Comparison of ENCODE assay signal across 1 cellular context in the genomic region with DNA sequence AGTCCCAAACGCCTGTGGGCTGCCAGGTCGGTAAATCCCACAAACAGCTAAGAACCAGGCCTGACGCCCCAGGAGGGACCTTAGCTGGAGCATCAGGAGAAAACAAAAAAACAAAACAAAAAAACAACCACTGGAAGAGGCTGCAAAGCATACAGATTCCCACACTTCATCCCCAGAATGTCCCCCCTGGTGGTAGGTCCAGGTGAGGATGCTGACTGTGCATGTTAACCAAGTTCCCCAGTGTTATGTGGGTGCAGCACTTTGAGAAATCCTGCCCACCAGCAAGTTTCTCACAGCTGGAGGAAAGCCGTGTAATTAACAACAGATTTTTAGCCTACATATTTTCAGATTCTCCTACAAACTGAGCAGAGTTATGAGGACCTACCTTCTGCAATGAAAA.
A peak's percentile ranks its signal among the peaks of the same experiment; 100 is the strongest.
TF ChIP-seq lines count a peak whose summit lies in the region.

No MANE protein-coding gene starts in this region.

TF ChIP-seq in K562, 482 proteins besides CTCF, POLR2A, EP300 and RAD21 (continued from another document):
- TF ChIP-seq, protein P1, sequence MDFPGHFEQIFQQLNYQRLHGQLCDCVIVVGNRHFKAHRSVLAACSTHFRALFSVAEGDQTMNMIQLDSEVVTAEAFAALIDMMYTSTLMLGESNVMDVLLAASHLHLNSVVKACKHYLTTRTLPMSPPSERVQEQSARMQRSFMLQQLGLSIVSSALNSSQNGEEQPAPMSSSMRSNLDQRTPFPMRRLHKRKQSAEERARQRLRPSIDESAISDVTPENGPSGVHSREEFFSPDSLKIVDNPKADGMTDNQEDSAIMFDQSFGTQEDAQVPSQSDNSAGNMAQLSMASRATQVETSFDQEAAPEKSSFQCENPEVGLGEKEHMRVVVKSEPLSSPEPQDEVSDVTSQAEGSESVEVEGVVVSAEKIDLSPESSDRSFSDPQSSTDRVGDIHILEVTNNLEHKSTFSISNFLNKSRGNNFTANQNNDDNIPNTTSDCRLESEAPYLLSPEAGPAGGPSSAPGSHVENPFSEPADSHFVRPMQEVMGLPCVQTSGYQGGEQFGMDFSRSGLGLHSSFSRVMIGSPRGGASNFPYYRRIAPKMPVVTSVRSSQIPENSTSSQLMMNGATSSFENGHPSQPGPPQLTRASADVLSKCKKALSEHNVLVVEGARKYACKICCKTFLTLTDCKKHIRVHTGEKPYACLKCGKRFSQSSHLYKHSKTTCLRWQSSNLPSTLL (IDR thresholded peaks at IDR 0.05) = no peak
- TF ChIP-seq ADNP (tag; IDR thresholded peaks at IDR 0.05) (no peak), DNMT1 (IDR thresholded peaks at IDR 0.05) (no peak), DIDO1 (tag; IDR thresholded peaks at IDR 0.05; ENCODE audit: low read depth) (no peak), TAF7 (tag; IDR thresholded peaks at IDR 0.05) (no peak), PML (IDR thresholded peaks at IDR 0.05; ENCODE audit: low read length) (no peak), SMAD1 (IDR thresholded peaks at IDR 0.05; ENCODE audit: low read depth, low read length, partially characterized antibody) (no peak), NFE2 (IDR thresholded peaks at IDR 0.05; ENCODE audit: low read depth) (peak; percentile 59), SMC3 (conservative IDR thresholded peaks at IDR 0.05; ENCODE audit: insufficient read depth, low read depth, low read length) (0 out of 2 replicates have a peak, but pooled peaks have one; percentile 31), ZNF699 (CRISPR knock-in tag; IDR thresholded peaks at IDR 0.05; ENCODE audit: insufficient replicate concordance) (no peak), PYGO2 (tag; IDR thresholded peaks at IDR 0.05) (no peak), ZNF766 (CRISPR knock-in tag; conservative IDR thresholded peaks at IDR 0.05) (no peak), ZNF175 (CRISPR knock-in tag; IDR thresholded peaks at IDR 0.05; ENCODE audit: low read depth) (no peak), ZNF444 (CRISPR knock-in tag; IDR thresholded peaks at IDR 0.05) (no peak), PCBP1 (IDR thresholded peaks at IDR 0.05; ENCODE audit: low read depth, low read length, poor library complexity, severe bottlenecking) (no peak), FOXJ3 (CRISPR knock-in tag; IDR thresholded peaks at IDR 0.05) (no peak), MAFF (IDR thresholded peaks at IDR 0.05; ENCODE audit: low read length) (peak; percentile 35; the same call in 1 of the 2 replicates), SUPT5H (IDR thresholded peaks at IDR 0.05) (no peak), RBM34 (IDR thresholded peaks at IDR 0.05; ENCODE audit: borderline replicate concordance, insufficient read depth, low read length) (no peak), TGIF2 (CRISPR knock-in tag; IDR thresholded peaks at IDR 0.05) (no peak)
- TF ChIP-seq, protein P2, sequence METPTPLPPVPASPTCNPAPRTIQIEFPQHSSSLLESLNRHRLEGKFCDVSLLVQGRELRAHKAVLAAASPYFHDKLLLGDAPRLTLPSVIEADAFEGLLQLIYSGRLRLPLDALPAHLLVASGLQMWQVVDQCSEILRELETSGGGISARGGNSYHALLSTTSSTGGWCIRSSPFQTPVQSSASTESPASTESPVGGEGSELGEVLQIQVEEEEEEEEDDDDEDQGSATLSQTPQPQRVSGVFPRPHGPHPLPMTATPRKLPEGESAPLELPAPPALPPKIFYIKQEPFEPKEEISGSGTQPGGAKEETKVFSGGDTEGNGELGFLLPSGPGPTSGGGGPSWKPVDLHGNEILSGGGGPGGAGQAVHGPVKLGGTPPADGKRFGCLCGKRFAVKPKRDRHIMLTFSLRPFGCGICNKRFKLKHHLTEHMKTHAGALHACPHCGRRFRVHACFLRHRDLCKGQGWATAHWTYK (CRISPR knock-in tag; IDR thresholded peaks at IDR 0.05) = no peak
- TF ChIP-seq, protein P3, sequence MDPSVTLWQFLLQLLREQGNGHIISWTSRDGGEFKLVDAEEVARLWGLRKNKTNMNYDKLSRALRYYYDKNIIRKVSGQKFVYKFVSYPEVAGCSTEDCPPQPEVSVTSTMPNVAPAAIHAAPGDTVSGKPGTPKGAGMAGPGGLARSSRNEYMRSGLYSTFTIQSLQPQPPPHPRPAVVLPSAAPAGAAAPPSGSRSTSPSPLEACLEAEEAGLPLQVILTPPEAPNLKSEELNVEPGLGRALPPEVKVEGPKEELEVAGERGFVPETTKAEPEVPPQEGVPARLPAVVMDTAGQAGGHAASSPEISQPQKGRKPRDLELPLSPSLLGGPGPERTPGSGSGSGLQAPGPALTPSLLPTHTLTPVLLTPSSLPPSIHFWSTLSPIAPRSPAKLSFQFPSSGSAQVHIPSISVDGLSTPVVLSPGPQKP (CRISPR knock-in tag; IDR thresholded peaks at IDR 0.05) = no peak
- TF ChIP-seq, protein P4, sequence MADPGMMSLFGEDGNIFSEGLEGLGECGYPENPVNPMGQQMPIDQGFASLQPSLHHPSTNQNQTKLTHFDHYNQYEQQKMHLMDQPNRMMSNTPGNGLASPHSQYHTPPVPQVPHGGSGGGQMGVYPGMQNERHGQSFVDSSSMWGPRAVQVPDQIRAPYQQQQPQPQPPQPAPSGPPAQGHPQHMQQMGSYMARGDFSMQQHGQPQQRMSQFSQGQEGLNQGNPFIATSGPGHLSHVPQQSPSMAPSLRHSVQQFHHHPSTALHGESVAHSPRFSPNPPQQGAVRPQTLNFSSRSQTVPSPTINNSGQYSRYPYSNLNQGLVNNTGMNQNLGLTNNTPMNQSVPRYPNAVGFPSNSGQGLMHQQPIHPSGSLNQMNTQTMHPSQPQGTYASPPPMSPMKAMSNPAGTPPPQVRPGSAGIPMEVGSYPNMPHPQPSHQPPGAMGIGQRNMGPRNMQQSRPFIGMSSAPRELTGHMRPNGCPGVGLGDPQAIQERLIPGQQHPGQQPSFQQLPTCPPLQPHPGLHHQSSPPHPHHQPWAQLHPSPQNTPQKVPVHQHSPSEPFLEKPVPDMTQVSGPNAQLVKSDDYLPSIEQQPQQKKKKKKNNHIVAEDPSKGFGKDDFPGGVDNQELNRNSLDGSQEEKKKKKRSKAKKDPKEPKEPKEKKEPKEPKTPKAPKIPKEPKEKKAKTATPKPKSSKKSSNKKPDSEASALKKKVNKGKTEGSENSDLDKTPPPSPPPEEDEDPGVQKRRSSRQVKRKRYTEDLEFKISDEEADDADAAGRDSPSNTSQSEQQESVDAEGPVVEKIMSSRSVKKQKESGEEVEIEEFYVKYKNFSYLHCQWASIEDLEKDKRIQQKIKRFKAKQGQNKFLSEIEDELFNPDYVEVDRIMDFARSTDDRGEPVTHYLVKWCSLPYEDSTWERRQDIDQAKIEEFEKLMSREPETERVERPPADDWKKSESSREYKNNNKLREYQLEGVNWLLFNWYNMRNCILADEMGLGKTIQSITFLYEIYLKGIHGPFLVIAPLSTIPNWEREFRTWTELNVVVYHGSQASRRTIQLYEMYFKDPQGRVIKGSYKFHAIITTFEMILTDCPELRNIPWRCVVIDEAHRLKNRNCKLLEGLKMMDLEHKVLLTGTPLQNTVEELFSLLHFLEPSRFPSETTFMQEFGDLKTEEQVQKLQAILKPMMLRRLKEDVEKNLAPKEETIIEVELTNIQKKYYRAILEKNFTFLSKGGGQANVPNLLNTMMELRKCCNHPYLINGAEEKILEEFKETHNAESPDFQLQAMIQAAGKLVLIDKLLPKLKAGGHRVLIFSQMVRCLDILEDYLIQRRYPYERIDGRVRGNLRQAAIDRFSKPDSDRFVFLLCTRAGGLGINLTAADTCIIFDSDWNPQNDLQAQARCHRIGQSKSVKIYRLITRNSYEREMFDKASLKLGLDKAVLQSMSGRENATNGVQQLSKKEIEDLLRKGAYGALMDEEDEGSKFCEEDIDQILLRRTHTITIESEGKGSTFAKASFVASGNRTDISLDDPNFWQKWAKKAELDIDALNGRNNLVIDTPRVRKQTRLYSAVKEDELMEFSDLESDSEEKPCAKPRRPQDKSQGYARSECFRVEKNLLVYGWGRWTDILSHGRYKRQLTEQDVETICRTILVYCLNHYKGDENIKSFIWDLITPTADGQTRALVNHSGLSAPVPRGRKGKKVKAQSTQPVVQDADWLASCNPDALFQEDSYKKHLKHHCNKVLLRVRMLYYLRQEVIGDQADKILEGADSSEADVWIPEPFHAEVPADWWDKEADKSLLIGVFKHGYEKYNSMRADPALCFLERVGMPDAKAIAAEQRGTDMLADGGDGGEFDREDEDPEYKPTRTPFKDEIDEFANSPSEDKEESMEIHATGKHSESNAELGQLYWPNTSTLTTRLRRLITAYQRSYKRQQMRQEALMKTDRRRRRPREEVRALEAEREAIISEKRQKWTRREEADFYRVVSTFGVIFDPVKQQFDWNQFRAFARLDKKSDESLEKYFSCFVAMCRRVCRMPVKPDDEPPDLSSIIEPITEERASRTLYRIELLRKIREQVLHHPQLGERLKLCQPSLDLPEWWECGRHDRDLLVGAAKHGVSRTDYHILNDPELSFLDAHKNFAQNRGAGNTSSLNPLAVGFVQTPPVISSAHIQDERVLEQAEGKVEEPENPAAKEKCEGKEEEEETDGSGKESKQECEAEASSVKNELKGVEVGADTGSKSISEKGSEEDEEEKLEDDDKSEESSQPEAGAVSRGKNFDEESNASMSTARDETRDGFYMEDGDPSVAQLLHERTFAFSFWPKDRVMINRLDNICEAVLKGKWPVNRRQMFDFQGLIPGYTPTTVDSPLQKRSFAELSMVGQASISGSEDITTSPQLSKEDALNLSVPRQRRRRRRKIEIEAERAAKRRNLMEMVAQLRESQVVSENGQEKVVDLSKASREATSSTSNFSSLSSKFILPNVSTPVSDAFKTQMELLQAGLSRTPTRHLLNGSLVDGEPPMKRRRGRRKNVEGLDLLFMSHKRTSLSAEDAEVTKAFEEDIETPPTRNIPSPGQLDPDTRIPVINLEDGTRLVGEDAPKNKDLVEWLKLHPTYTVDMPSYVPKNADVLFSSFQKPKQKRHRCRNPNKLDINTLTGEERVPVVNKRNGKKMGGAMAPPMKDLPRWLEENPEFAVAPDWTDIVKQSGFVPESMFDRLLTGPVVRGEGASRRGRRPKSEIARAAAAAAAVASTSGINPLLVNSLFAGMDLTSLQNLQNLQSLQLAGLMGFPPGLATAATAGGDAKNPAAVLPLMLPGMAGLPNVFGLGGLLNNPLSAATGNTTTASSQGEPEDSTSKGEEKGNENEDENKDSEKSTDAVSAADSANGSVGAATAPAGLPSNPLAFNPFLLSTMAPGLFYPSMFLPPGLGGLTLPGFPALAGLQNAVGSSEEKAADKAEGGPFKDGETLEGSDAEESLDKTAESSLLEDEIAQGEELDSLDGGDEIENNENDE (IDR thresholded peaks at IDR 0.05; ENCODE audit: low read depth, low read length) = no peak
- TF ChIP-seq, protein P5, sequence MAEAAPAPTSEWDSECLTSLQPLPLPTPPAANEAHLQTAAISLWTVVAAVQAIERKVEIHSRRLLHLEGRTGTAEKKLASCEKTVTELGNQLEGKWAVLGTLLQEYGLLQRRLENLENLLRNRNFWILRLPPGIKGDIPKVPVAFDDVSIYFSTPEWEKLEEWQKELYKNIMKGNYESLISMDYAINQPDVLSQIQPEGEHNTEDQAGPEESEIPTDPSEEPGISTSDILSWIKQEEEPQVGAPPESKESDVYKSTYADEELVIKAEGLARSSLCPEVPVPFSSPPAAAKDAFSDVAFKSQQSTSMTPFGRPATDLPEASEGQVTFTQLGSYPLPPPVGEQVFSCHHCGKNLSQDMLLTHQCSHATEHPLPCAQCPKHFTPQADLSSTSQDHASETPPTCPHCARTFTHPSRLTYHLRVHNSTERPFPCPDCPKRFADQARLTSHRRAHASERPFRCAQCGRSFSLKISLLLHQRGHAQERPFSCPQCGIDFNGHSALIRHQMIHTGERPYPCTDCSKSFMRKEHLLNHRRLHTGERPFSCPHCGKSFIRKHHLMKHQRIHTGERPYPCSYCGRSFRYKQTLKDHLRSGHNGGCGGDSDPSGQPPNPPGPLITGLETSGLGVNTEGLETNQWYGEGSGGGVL (CRISPR knock-in tag; IDR thresholded peaks at IDR 0.05) = no peak
- TF ChIP-seq, protein P6, sequence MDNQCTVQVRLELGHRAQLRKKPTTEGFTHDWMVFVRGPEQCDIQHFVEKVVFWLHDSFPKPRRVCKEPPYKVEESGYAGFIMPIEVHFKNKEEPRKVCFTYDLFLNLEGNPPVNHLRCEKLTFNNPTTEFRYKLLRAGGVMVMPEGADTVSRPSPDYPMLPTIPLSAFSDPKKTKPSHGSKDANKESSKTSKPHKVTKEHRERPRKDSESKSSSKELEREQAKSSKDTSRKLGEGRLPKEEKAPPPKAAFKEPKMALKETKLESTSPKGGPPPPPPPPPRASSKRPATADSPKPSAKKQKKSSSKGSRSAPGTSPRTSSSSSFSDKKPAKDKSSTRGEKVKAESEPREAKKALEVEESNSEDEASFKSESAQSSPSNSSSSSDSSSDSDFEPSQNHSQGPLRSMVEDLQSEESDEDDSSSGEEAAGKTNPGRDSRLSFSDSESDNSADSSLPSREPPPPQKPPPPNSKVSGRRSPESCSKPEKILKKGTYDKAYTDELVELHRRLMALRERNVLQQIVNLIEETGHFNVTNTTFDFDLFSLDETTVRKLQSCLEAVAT (IDR thresholded peaks at IDR 0.05) = no peak
- TF ChIP-seq, protein P7, sequence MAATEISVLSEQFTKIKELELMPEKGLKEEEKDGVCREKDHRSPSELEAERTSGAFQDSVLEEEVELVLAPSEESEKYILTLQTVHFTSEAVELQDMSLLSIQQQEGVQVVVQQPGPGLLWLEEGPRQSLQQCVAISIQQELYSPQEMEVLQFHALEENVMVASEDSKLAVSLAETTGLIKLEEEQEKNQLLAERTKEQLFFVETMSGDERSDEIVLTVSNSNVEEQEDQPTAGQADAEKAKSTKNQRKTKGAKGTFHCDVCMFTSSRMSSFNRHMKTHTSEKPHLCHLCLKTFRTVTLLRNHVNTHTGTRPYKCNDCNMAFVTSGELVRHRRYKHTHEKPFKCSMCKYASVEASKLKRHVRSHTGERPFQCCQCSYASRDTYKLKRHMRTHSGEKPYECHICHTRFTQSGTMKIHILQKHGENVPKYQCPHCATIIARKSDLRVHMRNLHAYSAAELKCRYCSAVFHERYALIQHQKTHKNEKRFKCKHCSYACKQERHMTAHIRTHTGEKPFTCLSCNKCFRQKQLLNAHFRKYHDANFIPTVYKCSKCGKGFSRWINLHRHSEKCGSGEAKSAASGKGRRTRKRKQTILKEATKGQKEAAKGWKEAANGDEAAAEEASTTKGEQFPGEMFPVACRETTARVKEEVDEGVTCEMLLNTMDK (IDR thresholded peaks at IDR 0.05; ENCODE audit: borderline replicate concordance, insufficient read depth, low read depth, low read length, poor library complexity, severe bottlenecking) = no peak
- TF ChIP-seq, protein P8, sequence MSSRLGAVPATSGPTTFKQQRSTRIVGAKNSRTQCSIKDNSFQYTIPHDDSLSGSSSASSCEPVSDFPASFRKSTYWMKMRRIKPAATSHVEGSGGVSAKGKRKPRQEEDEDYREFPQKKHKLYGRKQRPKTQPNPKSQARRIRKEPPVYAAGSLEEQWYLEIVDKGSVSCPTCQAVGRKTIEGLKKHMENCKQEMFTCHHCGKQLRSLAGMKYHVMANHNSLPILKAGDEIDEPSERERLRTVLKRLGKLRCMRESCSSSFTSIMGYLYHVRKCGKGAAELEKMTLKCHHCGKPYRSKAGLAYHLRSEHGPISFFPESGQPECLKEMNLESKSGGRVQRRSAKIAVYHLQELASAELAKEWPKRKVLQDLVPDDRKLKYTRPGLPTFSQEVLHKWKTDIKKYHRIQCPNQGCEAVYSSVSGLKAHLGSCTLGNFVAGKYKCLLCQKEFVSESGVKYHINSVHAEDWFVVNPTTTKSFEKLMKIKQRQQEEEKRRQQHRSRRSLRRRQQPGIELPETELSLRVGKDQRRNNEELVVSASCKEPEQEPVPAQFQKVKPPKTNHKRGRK (tag; IDR thresholded peaks at IDR 0.05) = no peak
- TF ChIP-seq, protein P9, sequence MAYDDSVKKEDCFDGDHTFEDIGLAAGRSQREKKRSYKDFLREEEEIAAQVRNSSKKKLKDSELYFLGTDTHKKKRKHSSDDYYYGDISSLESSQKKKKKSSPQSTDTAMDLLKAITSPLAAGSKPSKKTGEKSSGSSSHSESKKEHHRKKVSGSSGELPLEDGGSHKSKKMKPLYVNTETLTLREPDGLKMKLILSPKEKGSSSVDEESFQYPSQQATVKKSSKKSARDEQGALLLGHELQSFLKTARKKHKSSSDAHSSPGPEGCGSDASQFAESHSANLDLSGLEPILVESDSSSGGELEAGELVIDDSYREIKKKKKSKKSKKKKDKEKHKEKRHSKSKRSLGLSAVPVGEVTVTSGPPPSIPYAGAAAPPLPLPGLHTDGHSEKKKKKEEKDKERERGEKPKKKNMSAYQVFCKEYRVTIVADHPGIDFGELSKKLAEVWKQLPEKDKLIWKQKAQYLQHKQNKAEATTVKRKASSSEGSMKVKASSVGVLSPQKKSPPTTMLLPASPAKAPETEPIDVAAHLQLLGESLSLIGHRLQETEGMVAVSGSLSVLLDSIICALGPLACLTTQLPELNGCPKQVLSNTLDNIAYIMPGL (CRISPR knock-in tag; IDR thresholded peaks at IDR 0.05) = no peak
